In genomic region chr2:101753207-101753616, GRCh38 we compare ENCODE assay signal across 12 cellular contexts. TPM values are rescaled to one million over a fixed set of nuclear protein-coding genes. Genes with fewer than 3 reads are reported as not detected.
A peak's percentile ranks its signal among the peaks of the same experiment; 100 is the strongest.
DNase-seq lines count a peak whose midpoint lies in the region; ATAC-seq, FAIRE-seq and TF ChIP-seq lines count a peak whose summit lies in the region.
"Had no signal": no experiment of that assay in that cellular context is flagged by ENCODE, and none has a peak within 500 bp of the region (broad histone marks: within the 10 kb centered on the region; RNA-seq: fewer than 3 reads in every experiment).

No MANE protein-coding gene starts in this region.

- ATAC-seq in HG02938 (IDR thresholded peaks at IDR 0.05; ENCODE audit: unreplicated experiment) = no peak

- H3K27ac Mint-ChIP-seq in CD8-positive, alpha-beta memory T cell = peak overlapping the region in 5 of 8 donors; percentile 14 to 55 (median 36)
- peak overlapping the region; percentile 79 for H3K27ac Mint-ChIP-seq in osteocyte (ENCODE audit: unreplicated experiment)

- CTCF ChIA-PET in CD8-positive, alpha-beta memory T cell (lab: Charles Lee) = no interaction called here

- no peaks in the 10 kb centered on the region for H3K9me3 ChIP-seq in CD8-positive, alpha-beta memory T cell (ENCODE audit: low read length)
- H3K9me3 ChIP-seq in SJCRH30 (replicated peaks) (peaks cover under 1% of the 10 kb centered on the region; the same call in 1 of the 2 replicates), esophagus muscularis mucosa (no peaks in the 10 kb centered on the region)

- no peak for DNase-seq in CD8-positive, alpha-beta memory T cell
- DNase-seq in SJCRH30 = peak; percentile 15 to 57
- DNase-seq in esophagus muscularis mucosa (ENCODE audit: extremely low spot score) = peak; percentile 24
- DNase-seq in osteocyte (ENCODE audit: extremely low spot score, unreplicated experiment) = no peak
- no peak for DNase-seq in KBM-7
- DNase-seq in RCC 7860 (ENCODE audit: low spot score) = no peak
- no peak for DNase-seq in activated CD4-positive, CD25-positive, alpha-beta regulatory T cell (lab: John Stamatoyannopoulos, UW)
- DNase-seq: DMS 273 treated with DMSO at 0.1 percent for 48 hours, immature natural killer cell, NCI-H2227 treated with DMSO at 0.1 percent for 48 hours, SIG-M5 had no signal

- POLR2A ChIA-PET in CD8-positive, alpha-beta memory T cell (lab: Charles Lee) = no interaction called here

- in situ Hi-C loops in KBM-7 (cut with MboI; ENCODE audit: low pct_unique_long_range_greater_than_20kb, low sequenced_read_pairs) = no loop called here

- peaks cover 63 to 78% (median 72%) of the 10 kb centered on the region in 3 donors for H3K4me1 Mint-ChIP-seq in CD8-positive, alpha-beta memory T cell
- H3K4me1 Mint-ChIP-seq in osteocyte (ENCODE audit: unreplicated experiment) = peaks cover 74% of the 10 kb centered on the region

- H3K9me3 Mint-ChIP-seq in CD8-positive, alpha-beta memory T cell = no peaks in the 10 kb centered on the region
- H3K9me3 Mint-ChIP-seq in osteocyte (ENCODE audit: unreplicated experiment) = no peaks in the 10 kb centered on the region
- H3K9me3 Mint-ChIP-seq: immature natural killer cell had no signal

- TF ChIP-seq POLR2A in esophagus muscularis mucosa (IDR thresholded peaks at IDR 0.05; ENCODE audit: low read depth) = no peak

- H3K27me3 ChIP-seq in CD8-positive, alpha-beta memory T cell (ENCODE audit: insufficient read depth, low read length, poor library complexity, severe bottlenecking) = no peaks in the 10 kb centered on the region
- H3K27me3 ChIP-seq in SJCRH30 (no peaks in the 10 kb centered on the region), esophagus muscularis mucosa (no peaks in the 10 kb centered on the region)

- H3K27me3 Mint-ChIP-seq in CD8-positive, alpha-beta memory T cell = no peaks in the 10 kb centered on the region
- H3K27me3 Mint-ChIP-seq in osteocyte (ENCODE audit: unreplicated experiment) = no peaks in the 10 kb centered on the region

- no peak for TF ChIP-seq CTCF in esophagus muscularis mucosa (IDR thresholded peaks at IDR 0.05)
- TF ChIP-seq CTCF in osteocyte (IDR thresholded peaks at IDR 0.05) = no peak

- peaks cover 62% of the 10 kb centered on the region for H3K4me1 ChIP-seq in CD8-positive, alpha-beta memory T cell (ENCODE audit: insufficient read depth, low read length)
- H3K4me1 ChIP-seq in SJCRH30 = peaks cover 36% of the 10 kb centered on the region
- peaks cover 57 to 68% (median 63%) of the 10 kb centered on the region in 4 donors for H3K4me1 ChIP-seq in esophagus muscularis mucosa

- no peak overlapping the region for H3K4me3 ChIP-seq in CD8-positive, alpha-beta memory T cell (ENCODE audit: low read length)
- H3K4me3 ChIP-seq in SJCRH30 (no peak overlapping the region), esophagus muscularis mucosa (no peak overlapping the region)

- H3K4me3 Mint-ChIP-seq in CD8-positive, alpha-beta memory T cell = peak overlapping the region in 1 of 7 donors; percentile 36
- H3K4me3 Mint-ChIP-seq in osteocyte (ENCODE audit: unreplicated experiment) = peak overlapping the region; percentile 52
- H3K4me3 Mint-ChIP-seq: immature natural killer cell had no signal

- H3K36me3 Mint-ChIP-seq in CD8-positive, alpha-beta memory T cell = peaks cover 0 to 3% (median 1%) of the 10 kb centered on the region in 3 donors
- no peaks in the 10 kb centered on the region for H3K36me3 Mint-ChIP-seq in osteocyte (ENCODE audit: unreplicated experiment)
- H3K36me3 Mint-ChIP-seq: immature natural killer cell had no signal

- FAIRE-seq in RCC 7860 (lab: Jason Lieb, UNC) = no peak

- intact Hi-C loops in esophagus muscularis mucosa (cut with DNase I) = no loop called here

- no peaks in the 10 kb centered on the region for H3K36me3 ChIP-seq in CD8-positive, alpha-beta memory T cell (ENCODE audit: insufficient read depth, low read length)
- H3K36me3 ChIP-seq in SJCRH30 (0 out of 2 replicates have a peak, but pooled peaks cover 6% of the 10 kb centered on the region), esophagus muscularis mucosa (no peaks in the 10 kb centered on the region)

- TF ChIP-seq EP300 in esophagus muscularis mucosa (IDR thresholded peaks at IDR 0.05) = no peak

- no peak overlapping the region for H3K27ac ChIP-seq in CD8-positive, alpha-beta memory T cell (ENCODE audit: low read depth, low read length)
- H3K27ac ChIP-seq in SJCRH30 (no peak overlapping the region), esophagus muscularis mucosa (replicated peaks in 1 of 4) (peak overlapping the region in 1 of 4 donors; percentile 18)

RNA-seq across cellular contexts. Expression of gene MAP4K4, which starts 55.7 kb away (rescaled TPM):
- 10 to 100 TPM; 30.8 to 36.0 TPM for total RNA-seq in CD8-positive, alpha-beta memory T cell
- 13.5 TPM for polyA plus RNA-seq in CD8-positive, alpha-beta memory T cell
- total RNA-seq in SJCRH30 (2014; rRNA removed; shearing (Covaris generic)) = 118 and 139 TPM in 2 replicates
- 10 to 100 TPM; 37.8 to 59.0 (median 51.7) TPM for total RNA-seq in esophagus muscularis mucosa
- 123 and 126 TPM in 2 replicates for total RNA-seq in osteocyte

Comparison
In these comparisons a context has a peak if more than half of its experiments do, and no peak if none do; other contexts are left out.
1. DNase-seq: peak in SJCRH30 (2 of 2) and esophagus muscularis mucosa (single experiment); none in CD8-positive, alpha-beta memory T cell (0 of 5), osteocyte (single experiment), KBM-7 (single experiment), RCC 7860 (single experiment) and activated CD4-positive, CD25-positive, alpha-beta regulatory T cell (0 of 4).